ENCODE assay signal across 1 cellular context in the genomic region with DNA sequence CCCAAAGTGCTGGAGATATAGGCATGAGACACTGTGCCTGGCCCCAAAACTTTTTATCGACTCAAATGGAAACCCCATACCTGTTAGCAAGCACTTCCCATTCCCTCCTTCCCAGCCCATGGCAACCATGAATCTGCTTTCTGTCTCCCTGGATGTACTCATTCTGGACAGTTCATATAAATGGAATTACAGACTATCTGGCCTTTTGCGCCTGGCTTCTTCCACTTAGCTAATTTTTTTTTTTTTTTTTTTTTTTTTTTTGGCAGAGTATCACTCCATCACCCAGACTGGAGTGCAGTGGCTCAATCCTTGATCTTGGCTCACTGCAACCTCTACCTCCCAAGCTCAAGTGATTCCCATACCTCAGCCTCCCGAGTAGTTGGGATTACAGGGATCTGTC.
TF ChIP-seq lines count a peak whose summit lies in the region.

No MANE protein-coding gene starts in this region.

TF ChIP-seq in HEK293T, 16 proteins besides CTCF, POLR2A, EP300 and RAD21 (continued from another document):
- TF ChIP-seq FOXK2 (IDR thresholded peaks at IDR 0.05) = no peak
